In genomic region chr6:150025201-150025917, GRCh38 we compare ENCODE assay signal across 9 cellular contexts. TPM values are rescaled to one million over a fixed set of nuclear protein-coding genes. Genes with fewer than 3 reads are reported as not detected.
A peak's percentile ranks its signal among the peaks of the same experiment; 100 is the strongest.
DNase-seq lines count a peak whose midpoint lies in the region; ATAC-seq and TF ChIP-seq lines count a peak whose summit lies in the region.
"Had no signal": no experiment of that assay in that cellular context is flagged by ENCODE, and none has a peak within 500 bp of the region (broad histone marks: within the 10 kb centered on the region; RNA-seq: fewer than 3 reads in every experiment).

Gene RAET1L (minus strand): TSS chr6:150025532. CDS start chr6:150025471, 61 bp downstream.

- TF ChIP-seq CTCF in LNCaP clone FGC (IDR thresholded peaks at IDR 0.05; ENCODE audit: control insufficient read depth, extremely low read depth, insufficient read depth): no peak
- no peak for TF ChIP-seq CTCF in GM13977 (IDR thresholded peaks at IDR 0.05; ENCODE audit: extremely low read depth, insufficient read depth, missing control alignments)

- H3K4me1 Mint-ChIP-seq in CD4-positive, CD25-positive, alpha-beta regulatory T cell: peaks cover 0 to 14% (median 6%) of the 10 kb centered on the region in 4 donors
- H3K4me1 Mint-ChIP-seq in naive thymus-derived CD8-positive, alpha-beta T cell: peaks cover 9 to 19% (median 12%) of the 10 kb centered on the region in 4 donors

- peak; percentile 37 to 48 for ATAC-seq in CD4-positive, CD25-positive, alpha-beta regulatory T cell (ENCODE audit: low read depth in 2 of 2)
- peak; percentile 41 to 57 for ATAC-seq in naive thymus-derived CD8-positive, alpha-beta T cell
- ATAC-seq in GM19023 (IDR thresholded peaks at IDR 0.05; ENCODE audit: unreplicated experiment) (no peak), GM18517 (IDR thresholded peaks at IDR 0.05; ENCODE audit: unreplicated experiment) (no peak)

- no peaks in the 10 kb centered on the region for H3K36me3 Mint-ChIP-seq in CD4-positive, CD25-positive, alpha-beta regulatory T cell
- H3K36me3 Mint-ChIP-seq in naive thymus-derived CD8-positive, alpha-beta T cell: no peaks in the 10 kb centered on the region

- H3K9ac ChIP-seq in duodenal mucosa (ENCODE audit: low read depth in 1 of 2, low read length in 2 of 2): no peak within 1 kb of the TSS

- peaks cover 5% of the 10 kb centered on the region for H3K27me3 ChIP-seq in CD4-positive, CD25-positive, alpha-beta regulatory T cell (ENCODE audit: control insufficient read depth, insufficient read depth, low read length)
- peaks cover 38 to 42% of the 10 kb centered on the region in 2 donors for H3K27me3 ChIP-seq in duodenal mucosa (ENCODE audit: control insufficient read depth in 1 of 2, insufficient read depth in 2 of 2, low read length in 2 of 2)

- no peak within 1 kb of the TSS for H3K27ac ChIP-seq in CD4-positive, CD25-positive, alpha-beta regulatory T cell (ENCODE audit: insufficient read depth, low read length, poor library complexity, severe bottlenecking)
- no peak within 1 kb of the TSS for H3K27ac ChIP-seq in duodenal mucosa (ENCODE audit: low read depth, low read length)
- H3K27ac ChIP-seq: uterus had no signal

- H3K4me1 ChIP-seq in CD4-positive, CD25-positive, alpha-beta regulatory T cell (ENCODE audit: control insufficient read depth, insufficient read depth, low read length, poor library complexity, severe bottlenecking): peaks cover 10% of the 10 kb centered on the region
- peaks cover 0 to 4% of the 10 kb centered on the region in 2 donors for H3K4me1 ChIP-seq in duodenal mucosa (ENCODE audit: control insufficient read depth in 1 of 2, insufficient read depth in 2 of 2, low read length in 2 of 2)

- no peak within 1 kb of the TSS for H3K4me3 ChIP-seq in CD4-positive, CD25-positive, alpha-beta regulatory T cell (ENCODE audit: low read depth, low read length)
- peak within 1 kb of the TSS; percentile 4 for H3K4me3 ChIP-seq in LNCaP clone FGC (ENCODE audit: low read depth, low read length)
- peak within 1 kb of the TSS; percentile 6 to 42 for H3K4me3 ChIP-seq in duodenal mucosa (ENCODE audit: low read depth in 1 of 2, low read length in 2 of 2)

- DNase-seq in CD4-positive, CD25-positive, alpha-beta regulatory T cell: no peak
- DNase-seq in LNCaP clone FGC (ENCODE audit: low read depth): peak; percentile 63
- no peak for DNase-seq in naive thymus-derived CD8-positive, alpha-beta T cell
- DNase-seq in GM13977 (ENCODE audit: low spot score): no peak
- DNase-seq in cerebellar cortex (ENCODE audit: low spot score): no peak

- H3K9me3 Mint-ChIP-seq in CD4-positive, CD25-positive, alpha-beta regulatory T cell: no peaks in the 10 kb centered on the region
- no peaks in the 10 kb centered on the region for H3K9me3 Mint-ChIP-seq in naive thymus-derived CD8-positive, alpha-beta T cell

- in situ Hi-C loops in GM13977 (cut with MboI; ENCODE audit: low pct_unique_long_range_greater_than_20kb, low sequenced_read_pairs, unreplicated experiment): no loop called here

- peaks cover 66% of the 10 kb centered on the region for H3K27me3 Mint-ChIP-seq in CD4-positive, CD25-positive, alpha-beta regulatory T cell
- H3K27me3 Mint-ChIP-seq in naive thymus-derived CD8-positive, alpha-beta T cell: peaks cover 19 to 70% (median 50%) of the 10 kb centered on the region in 5 donors

- no peaks in the 10 kb centered on the region for H3K9me3 ChIP-seq in CD4-positive, CD25-positive, alpha-beta regulatory T cell (ENCODE audit: control insufficient read depth in 2 of 2, low read length in 2 of 2)
- no peaks in the 10 kb centered on the region for H3K9me3 ChIP-seq in duodenal mucosa (ENCODE audit: control insufficient read depth in 1 of 2, low read length in 2 of 2)
- H3K9me3 ChIP-seq: uterus had no signal

- POLR2A ChIA-PET in naive thymus-derived CD8-positive, alpha-beta T cell (lab: Charles Lee): no interaction called here

- peak within 1 kb of the TSS in 1 of 3 donors; percentile 57 for H3K27ac Mint-ChIP-seq in CD4-positive, CD25-positive, alpha-beta regulatory T cell
- H3K27ac Mint-ChIP-seq in naive thymus-derived CD8-positive, alpha-beta T cell: peak within 1 kb of the TSS in 1 of 10 donors; percentile 65

- peak within 1 kb of the TSS in 2 of 4 donors; percentile 55 to 75 for H3K4me3 Mint-ChIP-seq in CD4-positive, CD25-positive, alpha-beta regulatory T cell
- H3K4me3 Mint-ChIP-seq in naive thymus-derived CD8-positive, alpha-beta T cell: peak within 1 kb of the TSS in 8 of 10 donors; percentile 34 to 67 (median 50)

- no peaks in the 10 kb centered on the region for H3K36me3 ChIP-seq in CD4-positive, CD25-positive, alpha-beta regulatory T cell (ENCODE audit: control insufficient read depth, insufficient read depth, low read length)
- H3K36me3 ChIP-seq in duodenal mucosa (ENCODE audit: control insufficient read depth in 1 of 2, insufficient read depth in 2 of 2, low read length in 2 of 2): no peaks in the 10 kb centered on the region
- H3K36me3 ChIP-seq: uterus had no signal

RNA-seq across cellular contexts. Expression of gene RAET1L, which starts in this region (rescaled TPM):
- total RNA-seq in CD4-positive, CD25-positive, alpha-beta regulatory T cell: not detected
- polyA plus RNA-seq in CD4-positive, CD25-positive, alpha-beta regulatory T cell: not detected
- not detected for total RNA-seq in naive thymus-derived CD8-positive, alpha-beta T cell
- not detected for polyA plus RNA-seq in naive thymus-derived CD8-positive, alpha-beta T cell
- total RNA-seq: uterus had no signal

Comparison
In these comparisons a context has a peak if more than half of its experiments do, and no peak if none do; other contexts are left out.
1. Peak in ATAC-seq in CD4-positive, CD25-positive, alpha-beta regulatory T cell; RNA of the gene not detected or under 1 TPM.
2. Peak in ATAC-seq in naive thymus-derived CD8-positive, alpha-beta T cell; RNA of the gene not detected or under 1 TPM.